1 cellular context compared by ENCODE assay signal in the genomic region with DNA sequence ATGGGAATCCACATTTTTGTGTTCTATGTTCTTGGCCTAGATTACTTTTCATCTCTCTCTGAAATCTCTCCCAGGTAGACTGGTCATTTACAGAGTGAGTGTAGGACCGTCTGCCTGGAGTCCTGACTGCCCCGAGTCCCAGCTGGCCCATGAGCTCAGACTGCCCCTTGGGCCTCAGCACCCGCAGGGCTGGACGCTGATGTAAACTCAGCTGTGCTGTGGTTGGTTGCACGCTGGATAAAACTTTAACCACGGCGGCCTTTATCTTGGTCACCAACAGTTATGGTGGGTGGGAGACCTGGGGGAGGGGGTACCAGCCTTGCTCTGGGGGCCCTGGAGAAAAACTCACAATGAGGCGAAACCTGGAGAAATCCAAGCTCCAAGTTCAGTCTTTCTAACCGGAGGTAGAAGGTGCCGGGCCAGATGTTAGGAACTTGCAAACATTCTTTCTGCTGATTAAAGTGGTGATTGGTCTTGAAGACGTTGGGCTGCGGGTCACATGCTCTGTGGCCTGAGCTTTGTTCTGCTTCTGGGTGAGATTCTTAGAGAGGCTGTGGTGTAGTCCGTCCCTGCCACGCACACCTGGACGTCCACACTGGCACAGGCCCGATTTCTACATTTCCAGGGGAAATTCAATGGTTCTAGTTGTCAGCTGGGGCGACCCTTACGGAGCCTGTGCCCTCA.
TF ChIP-seq lines count a peak whose summit lies in the region.

No MANE protein-coding gene starts in this region.

TF ChIP-seq in HepG2, 621 proteins besides CTCF, POLR2A, EP300 and RAD21:
- TF ChIP-seq, protein P1, sequence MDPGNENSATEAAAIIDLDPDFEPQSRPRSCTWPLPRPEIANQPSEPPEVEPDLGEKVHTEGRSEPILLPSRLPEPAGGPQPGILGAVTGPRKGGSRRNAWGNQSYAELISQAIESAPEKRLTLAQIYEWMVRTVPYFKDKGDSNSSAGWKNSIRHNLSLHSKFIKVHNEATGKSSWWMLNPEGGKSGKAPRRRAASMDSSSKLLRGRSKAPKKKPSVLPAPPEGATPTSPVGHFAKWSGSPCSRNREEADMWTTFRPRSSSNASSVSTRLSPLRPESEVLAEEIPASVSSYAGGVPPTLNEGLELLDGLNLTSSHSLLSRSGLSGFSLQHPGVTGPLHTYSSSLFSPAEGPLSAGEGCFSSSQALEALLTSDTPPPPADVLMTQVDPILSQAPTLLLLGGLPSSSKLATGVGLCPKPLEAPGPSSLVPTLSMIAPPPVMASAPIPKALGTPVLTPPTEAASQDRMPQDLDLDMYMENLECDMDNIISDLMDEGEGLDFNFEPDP (CRISPR knock-in tag; conservative IDR thresholded peaks at IDR 0.05) = 0 out of 2 replicates have a peak, but pooled peaks have one; percentile 22
- TF ChIP-seq HOXD1 (CRISPR knock-in tag; IDR thresholded peaks at IDR 0.05) = no peak
- TF ChIP-seq ZNF296 (CRISPR knock-in tag; conservative IDR thresholded peaks at IDR 0.05) = no peak
- no peak for TF ChIP-seq SOX6 (IDR thresholded peaks at IDR 0.05)
- 0 out of 2 replicates have a peak, but pooled peaks have one; percentile 9 for TF ChIP-seq SOX6 (CRISPR knock-in tag; IDR thresholded peaks at IDR 0.05)
- TF ChIP-seq, protein P2, sequence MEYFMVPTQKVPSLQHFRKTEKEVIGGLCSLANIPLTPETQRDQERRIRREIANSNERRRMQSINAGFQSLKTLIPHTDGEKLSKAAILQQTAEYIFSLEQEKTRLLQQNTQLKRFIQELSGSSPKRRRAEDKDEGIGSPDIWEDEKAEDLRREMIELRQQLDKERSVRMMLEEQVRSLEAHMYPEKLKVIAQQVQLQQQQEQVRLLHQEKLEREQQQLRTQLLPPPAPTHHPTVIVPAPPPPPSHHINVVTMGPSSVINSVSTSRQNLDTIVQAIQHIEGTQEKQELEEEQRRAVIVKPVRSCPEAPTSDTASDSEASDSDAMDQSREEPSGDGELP (IDR thresholded peaks at IDR 0.05; ENCODE audit: borderline replicate concordance, low read depth) = peak; percentile 65; the same call in 1 of the 2 replicates
